1 cellular context compared by ENCODE assay signal in the genomic region with DNA sequence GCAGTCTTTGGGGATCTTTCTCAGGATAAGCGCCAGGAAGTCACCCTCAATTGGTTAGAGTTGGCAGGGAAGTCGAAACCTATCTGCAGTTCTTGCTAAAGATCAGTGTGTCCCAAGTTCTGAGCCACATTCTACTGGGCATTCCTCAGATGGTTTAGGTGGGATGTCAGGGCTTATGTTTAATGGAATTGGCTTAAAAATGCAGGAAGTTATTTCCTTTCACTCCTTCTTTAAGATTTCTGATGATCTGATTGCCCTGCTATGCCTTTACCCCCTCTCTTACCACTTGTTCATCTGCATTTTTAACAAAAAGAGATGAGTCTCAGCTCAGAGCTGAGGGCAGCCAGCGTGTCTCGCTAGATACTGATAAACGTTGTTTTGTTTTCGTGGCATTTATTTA.
TF ChIP-seq lines count a peak whose summit lies in the region.

No MANE protein-coding gene starts in this region.

TF ChIP-seq in SK-N-SH, 30 proteins besides CTCF, POLR2A, EP300 and RAD21 (continued from another document):
- TF ChIP-seq, protein P1, sequence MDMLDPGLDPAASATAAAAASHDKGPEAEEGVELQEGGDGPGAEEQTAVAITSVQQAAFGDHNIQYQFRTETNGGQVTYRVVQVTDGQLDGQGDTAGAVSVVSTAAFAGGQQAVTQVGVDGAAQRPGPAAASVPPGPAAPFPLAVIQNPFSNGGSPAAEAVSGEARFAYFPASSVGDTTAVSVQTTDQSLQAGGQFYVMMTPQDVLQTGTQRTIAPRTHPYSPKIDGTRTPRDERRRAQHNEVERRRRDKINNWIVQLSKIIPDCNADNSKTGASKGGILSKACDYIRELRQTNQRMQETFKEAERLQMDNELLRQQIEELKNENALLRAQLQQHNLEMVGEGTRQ (IDR thresholded peaks at IDR 0.05; ENCODE audit: borderline replicate concordance, low read depth, low read length): no peak
- TF ChIP-seq, protein P2, sequence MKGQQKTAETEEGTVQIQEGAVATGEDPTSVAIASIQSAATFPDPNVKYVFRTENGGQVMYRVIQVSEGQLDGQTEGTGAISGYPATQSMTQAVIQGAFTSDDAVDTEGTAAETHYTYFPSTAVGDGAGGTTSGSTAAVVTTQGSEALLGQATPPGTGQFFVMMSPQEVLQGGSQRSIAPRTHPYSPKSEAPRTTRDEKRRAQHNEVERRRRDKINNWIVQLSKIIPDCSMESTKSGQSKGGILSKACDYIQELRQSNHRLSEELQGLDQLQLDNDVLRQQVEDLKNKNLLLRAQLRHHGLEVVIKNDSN (IDR thresholded peaks at IDR 0.05; ENCODE audit: borderline replicate concordance, low read depth): no peak
- TF ChIP-seq, protein P3, sequence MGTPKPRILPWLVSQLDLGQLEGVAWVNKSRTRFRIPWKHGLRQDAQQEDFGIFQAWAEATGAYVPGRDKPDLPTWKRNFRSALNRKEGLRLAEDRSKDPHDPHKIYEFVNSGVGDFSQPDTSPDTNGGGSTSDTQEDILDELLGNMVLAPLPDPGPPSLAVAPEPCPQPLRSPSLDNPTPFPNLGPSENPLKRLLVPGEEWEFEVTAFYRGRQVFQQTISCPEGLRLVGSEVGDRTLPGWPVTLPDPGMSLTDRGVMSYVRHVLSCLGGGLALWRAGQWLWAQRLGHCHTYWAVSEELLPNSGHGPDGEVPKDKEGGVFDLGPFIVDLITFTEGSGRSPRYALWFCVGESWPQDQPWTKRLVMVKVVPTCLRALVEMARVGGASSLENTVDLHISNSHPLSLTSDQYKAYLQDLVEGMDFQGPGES (IDR thresholded peaks at IDR 0.05; ENCODE audit: low read depth, low read length): no peak
- TF ChIP-seq EZH2phosphoT487 (IDR thresholded peaks at IDR 0.05; ENCODE audit: borderline replicate concordance, low read depth) (no peak), POLR2AphosphoS5 (IDR thresholded peaks at IDR 0.05; ENCODE audit: low read depth, low read length) (peak; percentile 58), NFIC (IDR thresholded peaks at IDR 0.05; ENCODE audit: borderline replicate concordance) (peak; percentile 66; the same call in 1 of the 2 replicates), TAF1 (IDR thresholded peaks at IDR 0.05; ENCODE audit: borderline replicate concordance, low read depth, low read length) (no peak), RFX5 (IDR thresholded peaks at IDR 0.05; ENCODE audit: low read length) (no peak), SIN3A (IDR thresholded peaks at IDR 0.05; ENCODE audit: borderline replicate concordance, low read depth, low read length) (no peak), YY1 (IDR thresholded peaks at IDR 0.05; ENCODE audit: low read depth) (no peak), ELF1 (IDR thresholded peaks at IDR 0.05) (no peak), GATA2 (CRISPR knock-in tag; IDR thresholded peaks at IDR 0.05) (no peak), JUND (IDR thresholded peaks at IDR 0.05) (peak; percentile 66), FOXM1 (IDR thresholded peaks at IDR 0.05; ENCODE audit: low read depth) (no peak), REST (IDR thresholded peaks at IDR 0.05; ENCODE audit: low read depth, low read length) (no peak), CHD2 (IDR thresholded peaks at IDR 0.05; ENCODE audit: low read length, partially characterized antibody) (no peak), FOSL2 (IDR thresholded peaks at IDR 0.05; ENCODE audit: borderline replicate concordance, low read depth) (peak; percentile 68; the same call in 1 of the 2 replicates), TEAD4 (IDR thresholded peaks at IDR 0.05; ENCODE audit: borderline replicate concordance, insufficient read depth) (peak; percentile 95), TCF12 (IDR thresholded peaks at IDR 0.05) (peak; percentile 72; the same call in 1 of the 2 replicates), RXRA (IDR thresholded peaks at IDR 0.05; ENCODE audit: borderline replicate concordance, low read depth) (peak; percentile 30; the same call in 1 of the 2 replicates), MXI1 (IDR thresholded peaks at IDR 0.05; ENCODE audit: low read depth, low read length) (no peak), GABPA (IDR thresholded peaks at IDR 0.05; ENCODE audit: low read depth) (peak; percentile 29; the same call in 1 of the 2 replicates)
- TF ChIP-seq, protein P4, sequence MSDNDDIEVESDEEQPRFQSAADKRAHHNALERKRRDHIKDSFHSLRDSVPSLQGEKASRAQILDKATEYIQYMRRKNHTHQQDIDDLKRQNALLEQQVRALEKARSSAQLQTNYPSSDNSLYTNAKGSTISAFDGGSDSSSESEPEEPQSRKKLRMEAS (IDR thresholded peaks at IDR 0.05; ENCODE audit: low read depth): no peak
- TF ChIP-seq, protein P5, sequence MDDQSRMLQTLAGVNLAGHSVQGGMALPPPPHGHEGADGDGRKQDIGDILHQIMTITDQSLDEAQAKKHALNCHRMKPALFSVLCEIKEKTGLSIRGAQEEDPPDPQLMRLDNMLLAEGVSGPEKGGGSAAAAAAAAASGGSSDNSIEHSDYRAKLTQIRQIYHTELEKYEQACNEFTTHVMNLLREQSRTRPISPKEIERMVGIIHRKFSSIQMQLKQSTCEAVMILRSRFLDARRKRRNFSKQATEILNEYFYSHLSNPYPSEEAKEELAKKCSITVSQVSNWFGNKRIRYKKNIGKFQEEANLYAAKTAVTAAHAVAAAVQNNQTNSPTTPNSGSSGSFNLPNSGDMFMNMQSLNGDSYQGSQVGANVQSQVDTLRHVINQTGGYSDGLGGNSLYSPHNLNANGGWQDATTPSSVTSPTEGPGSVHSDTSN (IDR thresholded peaks at IDR 0.05): peak; percentile 55; the same call in 1 of the 2 replicates
